Comparison of ENCODE assay signal across 10 cellular contexts in the genomic region with DNA sequence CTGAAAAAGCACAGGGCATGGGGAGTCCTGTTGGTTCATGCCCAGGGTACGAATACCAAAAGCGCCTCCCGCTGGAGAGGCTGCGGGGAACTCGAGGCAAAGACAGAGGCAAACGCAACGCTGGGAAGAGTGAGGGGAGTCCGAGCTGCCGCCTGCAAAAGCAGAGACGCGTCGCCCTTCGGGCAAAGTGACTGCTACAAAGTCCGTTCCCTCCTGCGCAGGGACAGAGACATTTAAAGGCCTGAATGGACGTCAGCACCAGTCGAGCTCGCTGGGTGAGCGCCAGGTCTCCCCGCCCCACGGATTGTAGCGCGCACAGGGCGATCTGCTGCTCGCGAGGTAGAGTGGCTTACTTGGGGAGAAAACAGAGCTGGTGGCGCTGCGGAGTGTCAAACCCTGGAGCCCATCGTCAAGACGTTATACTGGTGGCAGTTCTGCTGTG.
DNase-seq lines count a peak whose midpoint lies in the region; ATAC-seq and TF ChIP-seq lines count a peak whose summit lies in the region.
"Had no signal": no experiment of that assay in that cellular context is flagged by ENCODE, and none has a peak within 500 bp of the region (broad histone marks: within the 10 kb centered on the region; RNA-seq: fewer than 3 reads in every experiment).

No MANE protein-coding gene starts in this region.

- no peak overlapping the region for H3K4me3 Mint-ChIP-seq in nephron progenitor cell
- H3K4me3 Mint-ChIP-seq in HFFc6, result no peak overlapping the region
- H3K4me3 Mint-ChIP-seq: activated CD8-positive, alpha-beta T cell treated with anti-CD3 and anti-CD28 coated beads for 36 hours; B cell had no signal

- intact Hi-C loops in heart left ventricle (cut with DNase I), result no loop called here
- intact Hi-C loops in cardiac septum (cut with DNase I), result no loop called here
- intact Hi-C loops in esophagus muscularis mucosa (cut with DNase I), result no loop called here

- DNase-seq in heart left ventricle (peak in 4 of 5 donors; percentile 12 to 48 (median 26)), cardiac septum (ENCODE audit: low spot score) (no peak), esophagus muscularis mucosa (ENCODE audit: extremely low spot score) (no peak), nephron progenitor cell (peak; percentile 56), HFFc6 (no peak), dedifferentiated amniotic fluid mesenchymal stem cell (ENCODE audit: extremely low spot score) (no peak)
- DNase-seq: activated CD8-positive, alpha-beta T cell treated with anti-CD3 and anti-CD28 coated beads for 36 hours had no signal

- H3K27ac ChIP-seq in heart left ventricle (no peak overlapping the region), esophagus muscularis mucosa (replicated peaks in 1 of 4) (no peak overlapping the region)

- peaks cover 11% of the 10 kb centered on the region for H3K4me1 Mint-ChIP-seq in nephron progenitor cell
- H3K4me1 Mint-ChIP-seq in HFFc6 (ENCODE audit: low read depth), result no peaks in the 10 kb centered on the region

- H3K27me3 Mint-ChIP-seq in nephron progenitor cell (ENCODE audit: low read depth, poor library complexity) (peaks cover 32% of the 10 kb centered on the region), HFFc6 (ENCODE audit: insufficient read depth) (no peaks in the 10 kb centered on the region; the same call in 1 of the 2 replicates)

- H3K36me3 ChIP-seq in heart left ventricle (no peaks in the 10 kb centered on the region), esophagus muscularis mucosa (no peaks in the 10 kb centered on the region)

- no peak for TF ChIP-seq POLR2A in heart left ventricle (IDR thresholded peaks at IDR 0.05)
- no peak for TF ChIP-seq POLR2A in esophagus muscularis mucosa (IDR thresholded peaks at IDR 0.05; ENCODE audit: low read depth)

- H3K27ac Mint-ChIP-seq in nephron progenitor cell, result no peak overlapping the region
- no peak overlapping the region for H3K27ac Mint-ChIP-seq in HFFc6
- H3K27ac Mint-ChIP-seq: activated CD8-positive, alpha-beta T cell treated with anti-CD3 and anti-CD28 coated beads for 36 hours; B cell had no signal

- H3K4me3 ChIP-seq in heart left ventricle (peak overlapping the region in 9 of 12 donors; percentile 6 to 37 (median 19)), esophagus muscularis mucosa (peak overlapping the region in 3 of 4 donors; percentile 14 to 44 (median 34))

- TF ChIP-seq EP300 in esophagus muscularis mucosa (IDR thresholded peaks at IDR 0.05), result no peak

- H3K9me3 Mint-ChIP-seq in nephron progenitor cell, result no peaks in the 10 kb centered on the region
- H3K9me3 Mint-ChIP-seq in HFFc6, result peaks cover 17% of the 10 kb centered on the region

- peaks cover 10 to 51% (median 26%) of the 10 kb centered on the region in 9 donors for H3K27me3 ChIP-seq in heart left ventricle
- peaks cover 0 to 5% (median 2%) of the 10 kb centered on the region in 4 donors for H3K27me3 ChIP-seq in esophagus muscularis mucosa

- peak in 3 of 4 donors; percentile 9 to 31 (median 15) for ATAC-seq in heart left ventricle
- no peak for ATAC-seq in GM18907 (IDR thresholded peaks at IDR 0.05; ENCODE audit: unreplicated experiment)
- no peak for ATAC-seq in GM18519 (IDR thresholded peaks at IDR 0.05; ENCODE audit: low FRiP score, unreplicated experiment)
- ATAC-seq: activated CD8-positive, alpha-beta T cell treated with anti-CD3 and anti-CD28 coated beads for 36 hours had no signal

- H3K4me1 ChIP-seq in heart left ventricle (peaks cover 0 to 31% (median 7%) of the 10 kb centered on the region in 12 donors), esophagus muscularis mucosa (peaks cover 0 to 29% (median 23%) of the 10 kb centered on the region in 4 donors)

- H3K9me3 ChIP-seq in heart left ventricle (no peaks in the 10 kb centered on the region), esophagus muscularis mucosa (no peaks in the 10 kb centered on the region)

- TF ChIP-seq CTCF in heart left ventricle (IDR thresholded peaks at IDR 0.05) (no peak), esophagus muscularis mucosa (IDR thresholded peaks at IDR 0.05) (no peak), nephron progenitor cell (IDR thresholded peaks at IDR 0.05) (no peak), HFFc6 (IDR thresholded peaks at IDR 0.05) (no peak)

- H3K36me3 Mint-ChIP-seq in nephron progenitor cell (ENCODE audit: low read depth) (no peaks in the 10 kb centered on the region), HFFc6 (ENCODE audit: low read depth) (peaks cover 4% of the 10 kb centered on the region; the same call in 1 of the 2 replicates)

- WGBS in heart left ventricle, 4 donors, result 0 to 1% (median 1%) methylated on average over 25 to 30 of the region's 30 CpGs
- 3% methylated on average over 8 of the region's 30 CpGs for WGBS in esophagus muscularis mucosa

Comparison
In these comparisons a context has a peak if more than half of its experiments do, and no peak if none do; other contexts are left out.
1. DNase-seq: peak in heart left ventricle (4 of 5) and nephron progenitor cell (single experiment); none in cardiac septum (single experiment), esophagus muscularis mucosa (single experiment), HFFc6 (single experiment) and dedifferentiated amniotic fluid mesenchymal stem cell (single experiment).
2. ATAC-seq: peak in heart left ventricle (3 of 4); none in GM18907 (single experiment) and GM18519 (single experiment).